Comparison of ENCODE assay signal across 23 cellular contexts in the genomic region with DNA sequence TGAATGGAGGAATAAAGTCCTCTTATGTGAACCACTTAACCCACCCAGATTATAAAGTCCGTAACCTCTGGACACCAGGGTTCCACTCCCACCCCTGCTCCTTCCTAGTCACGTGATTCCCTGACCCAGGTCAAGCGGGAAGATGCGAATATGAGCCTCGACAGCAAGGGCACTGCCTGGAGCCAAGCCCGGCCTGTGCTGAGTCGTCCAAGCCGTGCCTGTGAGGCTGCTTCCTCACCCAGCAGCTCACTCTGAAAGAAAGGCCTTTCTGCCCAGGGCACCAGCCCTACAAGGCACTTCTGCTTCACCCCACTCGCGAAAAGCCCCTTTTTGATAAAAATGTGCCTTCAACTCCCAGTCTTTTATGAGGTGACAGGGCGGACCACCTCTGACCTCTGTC.
A peak's percentile ranks its signal among the peaks of the same experiment; 100 is the strongest.
DNase-seq lines count a peak whose midpoint lies in the region; ATAC-seq, FAIRE-seq and TF ChIP-seq lines count a peak whose summit lies in the region.
"Had no signal": no experiment of that assay in that cellular context is flagged by ENCODE, and none has a peak within 500 bp of the region (broad histone marks: within the 10 kb centered on the region; RNA-seq: fewer than 3 reads in every experiment).

No MANE protein-coding gene starts in this region.

- H3K9me1 ChIP-seq in IMR-90 (ENCODE audit: insufficient read depth, low read length), result peaks cover 7% of the 10 kb centered on the region; the same call in 1 of the 2 replicates

- H2AK9ac ChIP-seq in IMR-90 (replicated peaks; ENCODE audit: low read depth, low read length, poor library complexity), result peak overlapping the region; percentile 65

- no peaks in the 10 kb centered on the region for H3K27me3 ChIP-seq in GM23338 (ENCODE audit: insufficient read depth)
- H3K27me3 ChIP-seq in IMR-90 (ENCODE audit: control insufficient read depth, insufficient read depth, low read length), result no peaks in the 10 kb centered on the region
- H3K27me3 ChIP-seq in GM12878 (replicated peaks in 1 of 2; ENCODE audit: control insufficient read depth in 2 of 2, insufficient read depth in 2 of 2, low read length in 1 of 2), result no peaks in the 10 kb centered on the region
- H3K27me3 ChIP-seq in neural progenitor cell, result no peaks in the 10 kb centered on the region
- H3K27me3 ChIP-seq in sigmoid colon, result peaks cover 0 to 2% (median 0%) of the 10 kb centered on the region in 3 donors
- H3K27me3 ChIP-seq: BE2C had no signal

- H4K20me1 ChIP-seq in GM23338 (replicated peaks; ENCODE audit: insufficient read depth) (no peaks in the 10 kb centered on the region), IMR-90 (ENCODE audit: insufficient read depth, low read length) (peaks cover 3% of the 10 kb centered on the region; the same call in 1 of the 2 replicates), GM12878 (ENCODE audit: control insufficient read depth, insufficient read depth) (no peaks in the 10 kb centered on the region), neural progenitor cell (ENCODE audit: low read depth) (no peaks in the 10 kb centered on the region)

- peaks cover 4% of the 10 kb centered on the region; the same call in 1 of the 3 replicates for H3K4me1 Mint-ChIP-seq in GM23338
- peaks cover 24% of the 10 kb centered on the region for H3K4me1 Mint-ChIP-seq in neural progenitor cell
- H3K4me1 Mint-ChIP-seq: IgD-negative memory B cell, T-cell had no signal

- H3K79me1 ChIP-seq in IMR-90 (ENCODE audit: low read depth in 1 of 2, low read length in 2 of 2), result peaks cover 12 to 41% of the 10 kb centered on the region in 2 experiments

- no peak overlapping the region for H3K56ac ChIP-seq in IMR-90 (ENCODE audit: extremely low read depth, insufficient read depth, low read length)

- BruUV-seq in IMR-90 (replicated peaks; lab: Mats Ljungman, UMichigan) (no TSS peak), GM12878 (replicated peaks; lab: Mats Ljungman, UMichigan) (TSS peak; percentile 61)

- in situ Hi-C loops in IMR-90 (cut with MboI; ENCODE audit: low sequenced_read_pairs) (no loop called here), GM12878 (cut with MboI) (no loop called here)

- no peak overlapping the region for H3K4ac ChIP-seq in IMR-90 (ENCODE audit: low read depth, low read length)

- no peak for DNase-seq in GM23338 (ENCODE audit: low spot score)
- peak; percentile 23 for DNase-seq in IMR-90
- no peak for DNase-seq in GM12878 (ENCODE audit: low read depth, low spot score)
- DNase-seq in neural progenitor cell (ENCODE audit: low spot score), result no peak
- DNase-seq in sigmoid colon, result no peak
- no peak for DNase-seq in omental fat pad (ENCODE audit: low spot score)
- no peak for DNase-seq in substantia nigra (lab: John Stamatoyannopoulos, UW)
- DNase-seq: BE2C, DND-41, GOT3, Karpas-422, NCI-H1694 treated with DMSO at 0.1 percent for 48 hours, NCI-H446, NCI-H526, RPMI8226, SHP77 treated with DMSO at 0.1 percent for 48 hours, T-cell had no signal

- SMC1A ChIA-PET in GM12878 (lab: Charles Lee; ENCODE audit: uncharacterized antibody, unreplicated experiment), result no interaction called here

- peaks cover 2% of the 10 kb centered on the region; the same call in 1 of the 2 replicates for H3K79me2 ChIP-seq in GM23338 (replicated peaks; ENCODE audit: insufficient read depth)
- no peaks in the 10 kb centered on the region for H3K79me2 ChIP-seq in GM12878 (ENCODE audit: control insufficient read depth, insufficient read depth, low read length)
- H3K79me2 ChIP-seq in neural progenitor cell (ENCODE audit: low read depth), result peaks cover under 1% of the 10 kb centered on the region

- 0 out of 4 replicates have a peak, but pooled peaks of 1 of the 2 experiments have one; percentile 9 for TF ChIP-seq CTCF in GM23338 (conservative IDR thresholded peaks at IDR 0.05; ENCODE audit: low read depth in 2 of 2)
- no peak for TF ChIP-seq CTCF in IMR-90 (conservative IDR thresholded peaks at IDR 0.05; ENCODE audit: low read depth, low read length)
- TF ChIP-seq CTCF in GM12878 (IDR thresholded peaks at IDR 0.05 in 2 of 3, conservative IDR thresholded peaks at IDR 0.05 in 1 of 3; ENCODE audit: control insufficient read depth in 2 of 3, extremely low read depth in 1 of 3, insufficient read depth in 1 of 3, low read depth in 3 of 3, low read length in 3 of 3), result no peak
- TF ChIP-seq CTCF in neural progenitor cell (IDR thresholded peaks at IDR 0.05), result no peak
- TF ChIP-seq CTCF in sigmoid colon (IDR thresholded peaks at IDR 0.05), result no peak
- no peak for TF ChIP-seq CTCF in omental fat pad (IDR thresholded peaks at IDR 0.05)

- H3K4me1 ChIP-seq in GM23338 (ENCODE audit: insufficient read depth) (no peaks in the 10 kb centered on the region), IMR-90 (ENCODE audit: control insufficient read depth, insufficient read depth, low read length) (no peaks in the 10 kb centered on the region), GM12878 (ENCODE audit: control insufficient read depth, insufficient read depth, low read length) (no peaks in the 10 kb centered on the region), neural progenitor cell (no peaks in the 10 kb centered on the region), sigmoid colon (no peaks in the 10 kb centered on the region)
- H3K4me1 ChIP-seq: A549, BE2C had no signal

- H4K5ac ChIP-seq in IMR-90 (ENCODE audit: low read depth, low read length), result no peak overlapping the region

- H2BK15ac ChIP-seq in IMR-90 (ENCODE audit: low read depth, low read length), result no peak overlapping the region

- WGBS in IMR-90 (ENCODE audit: extremely low coverage in 2 of 2, insufficient read length in 1 of 2), 2 experiments, result 100% methylated on average over 3 of the region's 11 CpGs; no CpG with 5 or more reads in 1 of the 2 experiments
- 84% methylated on average over 11 of the region's 11 CpGs for WGBS in GM12878 (ENCODE audit: insufficient coverage, insufficient replicate concordance, low lambda C conversion rate, missing lambda C conversion rate)
- WGBS in sigmoid colon, 2 donors, result 87 to 91% methylated on average over 11 of the region's 11 CpGs

- H3K27me3 Mint-ChIP-seq in GM23338 (ENCODE audit: insufficient read depth, low read depth, poor library complexity) (peaks cover 4% of the 10 kb centered on the region), neural progenitor cell (ENCODE audit: insufficient read depth, low read depth) (peaks cover 4% of the 10 kb centered on the region)
- H3K27me3 Mint-ChIP-seq: IgD-negative memory B cell, T-cell had no signal

- no peaks in the 10 kb centered on the region for H3K9me2 ChIP-seq in GM23338 (ENCODE audit: insufficient read depth)

- no peak overlapping the region for H3K18ac ChIP-seq in IMR-90 (ENCODE audit: low read depth, low read length)

- no peak overlapping the region for H3K14ac ChIP-seq in IMR-90 (replicated peaks; ENCODE audit: low read depth, low read length)

- no peak overlapping the region for H2BK20ac ChIP-seq in IMR-90 (ENCODE audit: low read depth, low read length)

- TF ChIP-seq RAD21 in IMR-90 (IDR thresholded peaks at IDR 0.05; ENCODE audit: low read length), result no peak
- no peak for TF ChIP-seq RAD21 in GM12878 (IDR thresholded peaks at IDR 0.05; ENCODE audit: insufficient read depth, low read depth, low read length)

- ATAC-seq in GM23338, result peak; percentile 45; the same call in 2 of the 3 replicates
- ATAC-seq in IMR-90 (ENCODE audit: low read depth), result no peak
- no peak for ATAC-seq in GM12878
- ATAC-seq in omental fat pad (ENCODE audit: low FRiP score), result no peak
- ATAC-seq in HG02798 (IDR thresholded peaks at IDR 0.05; ENCODE audit: poor library complexity, unreplicated experiment), result no peak
- ATAC-seq: T-cell had no signal

- FAIRE-seq in GM12878 (lab: Jason Lieb, UNC), result no peak
- FAIRE-seq: A549, G401.6, GM18507 had no signal

- H3K27ac Mint-ChIP-seq in GM23338 (peak overlapping the region; percentile 22; the same call in 1 of the 2 replicates), neural progenitor cell (peak overlapping the region; percentile 79)
- H3K27ac Mint-ChIP-seq: T-cell had no signal

- H3K27ac ChIP-seq in GM23338 (ENCODE audit: low read depth) (no peak overlapping the region), IMR-90 (ENCODE audit: insufficient read depth, low read length) (no peak overlapping the region), GM12878 (ENCODE audit: control insufficient read depth, insufficient read depth) (no peak overlapping the region), neural progenitor cell (no peak overlapping the region), sigmoid colon (no peak overlapping the region), substantia nigra (ENCODE audit: low read depth, low read length, poor library complexity, severe bottlenecking) (no peak overlapping the region)
- H3K27ac ChIP-seq: A549, SK-N-MC had no signal

- no peak overlapping the region for H2BK120ac ChIP-seq in IMR-90 (ENCODE audit: low read depth, low read length)

- H3K9me3 Mint-ChIP-seq in GM23338, result no peaks in the 10 kb centered on the region
- H3K9me3 Mint-ChIP-seq in neural progenitor cell, result no peaks in the 10 kb centered on the region
- H3K9me3 Mint-ChIP-seq: IgD-negative memory B cell, T-cell had no signal

- no peak overlapping the region for H3K4me3 ChIP-seq in GM23338
- H3K4me3 ChIP-seq in IMR-90 (ENCODE audit: insufficient read depth, low read depth, low read length), result no peak overlapping the region
- no peak overlapping the region for H3K4me3 ChIP-seq in GM12878
- no peak overlapping the region for H3K4me3 ChIP-seq in neural progenitor cell
- no peak overlapping the region for H3K4me3 ChIP-seq in sigmoid colon
- H3K4me3 ChIP-seq: A549, SK-N-MC had no signal

- H3K4me2 ChIP-seq in GM23338, result no peak overlapping the region
- no peak overlapping the region for H3K4me2 ChIP-seq in IMR-90 (ENCODE audit: low read depth, low read length)
- H3K4me2 ChIP-seq in GM12878 (ENCODE audit: control insufficient read depth, insufficient read depth), result no peak overlapping the region
- no peak overlapping the region for H3K4me2 ChIP-seq in neural progenitor cell
- H3K4me2 ChIP-seq: A549 had no signal

- TF ChIP-seq POLR2A in IMR-90 (IDR thresholded peaks at IDR 0.05; ENCODE audit: low read depth, low read length), result no peak
- TF ChIP-seq POLR2A in GM12878 (IDR thresholded peaks at IDR 0.05; ENCODE audit: low read depth, low read length), result no peak
- TF ChIP-seq POLR2A in sigmoid colon (IDR thresholded peaks at IDR 0.05), result no peak

- dilution Hi-C loops in IMR-90 (cut with HindIII; ENCODE audit: low sequenced_read_pairs, unreplicated experiment), result no loop called here

- no peaks in the 10 kb centered on the region; the same call in 1 of the 2 replicates for H3K36me3 ChIP-seq in GM23338 (ENCODE audit: insufficient read depth)
- H3K36me3 ChIP-seq in IMR-90 (ENCODE audit: control insufficient read depth, insufficient read depth, low read length), result peaks cover 28% of the 10 kb centered on the region
- H3K36me3 ChIP-seq in GM12878 (ENCODE audit: control insufficient read depth in 2 of 2, insufficient read depth in 2 of 2, low read length in 1 of 2), result peaks cover 9 to 10% of the 10 kb centered on the region in 2 experiments
- no peaks in the 10 kb centered on the region for H3K36me3 ChIP-seq in neural progenitor cell
- H3K36me3 ChIP-seq in sigmoid colon, result peaks cover 0 to 32% (median 10%) of the 10 kb centered on the region in 4 donors

- no peak overlapping the region for H3K9ac ChIP-seq in IMR-90 (ENCODE audit: low read depth, low read length)
- no peak overlapping the region for H3K9ac ChIP-seq in GM12878 (ENCODE audit: control insufficient read depth, insufficient read depth, low read length)
- no peak overlapping the region for H3K9ac ChIP-seq in neural progenitor cell

- no peak overlapping the region for H4K91ac ChIP-seq in IMR-90 (ENCODE audit: insufficient read depth, low read depth, low read length)

- no peak overlapping the region; the same call in 1 of the 2 replicates for H2AK5ac ChIP-seq in IMR-90 (ENCODE audit: low read depth, low read length)

- H3K9me3 ChIP-seq in IMR-90 (ENCODE audit: control insufficient read depth, insufficient read depth, low read length) (no peaks in the 10 kb centered on the region), GM12878 (replicated peaks; ENCODE audit: control insufficient read depth, insufficient read depth, low read length) (no peaks in the 10 kb centered on the region), neural progenitor cell (ENCODE audit: low read depth) (no peaks in the 10 kb centered on the region), sigmoid colon (no peaks in the 10 kb centered on the region)
- H3K9me3 ChIP-seq: A549, BE2C had no signal

- intact Hi-C loops in IMR-90 (cut with micrococcal nuclease) (no loop called here), GM12878 (cut with micrococcal nuclease; ENCODE audit: unreplicated experiment) (no loop called here), sigmoid colon (cut with DNase I) (no loop called here)

- POLR2A ChIA-PET in IMR-90 (lab: Charles Lee; ENCODE audit: unreplicated experiment), result no interaction called here
- POLR2A ChIA-PET in GM12878 (lab: Charles Lee), result no interaction called here

- H3K4me3 Mint-ChIP-seq in GM23338 (no peak overlapping the region), neural progenitor cell (no peak overlapping the region)
- H3K4me3 Mint-ChIP-seq: IgD-negative memory B cell, T-cell had no signal

- no peak overlapping the region for H4K8ac ChIP-seq in IMR-90 (ENCODE audit: low read depth in 2 of 2, low read length in 2 of 2)

- no peak overlapping the region for H2BK5ac ChIP-seq in IMR-90 (ENCODE audit: low read depth, low read length, poor library complexity, severe bottlenecking)

- TF ChIP-seq EP300 in GM12878 (IDR thresholded peaks at IDR 0.05; ENCODE audit: borderline replicate concordance in 1 of 2, control insufficient read depth in 1 of 2, low read depth in 2 of 2, low read length in 2 of 2) (no peak), sigmoid colon (IDR thresholded peaks at IDR 0.05) (no peak)

- H3K36me3 Mint-ChIP-seq in GM23338 (ENCODE audit: low read depth) (peaks cover 2% of the 10 kb centered on the region; the same call in 2 of the 3 replicates), neural progenitor cell (peaks cover 34% of the 10 kb centered on the region)

- H3F3A ChIP-seq in GM23338 (replicated peaks; ENCODE audit: low read depth) (no peaks in the 10 kb centered on the region), neural progenitor cell (ENCODE audit: low read depth) (no peaks in the 10 kb centered on the region)

- H2AFZ ChIP-seq in GM23338 (no peak overlapping the region), IMR-90 (replicated peaks; ENCODE audit: low read length, poor library complexity) (no peak overlapping the region), GM12878 (ENCODE audit: control insufficient read depth, low read depth, low read length) (no peak overlapping the region), neural progenitor cell (replicated peaks) (no peak overlapping the region)

- H3K23ac ChIP-seq in IMR-90 (ENCODE audit: low read depth, low read length), result no peak overlapping the region

- RAD21 ChIA-PET in GM12878 (lab: Charles Lee; ENCODE audit: unreplicated experiment), result no interaction called here

- CTCF ChIA-PET in IMR-90 (lab: Yijun Ruan, JAX), result no interaction called here
- CTCF ChIA-PET in GM12878 (lab: Yijun Ruan, JAX), result no interaction called here
